Comparison of ENCODE assay signal across 8 cellular contexts in the genomic region with DNA sequence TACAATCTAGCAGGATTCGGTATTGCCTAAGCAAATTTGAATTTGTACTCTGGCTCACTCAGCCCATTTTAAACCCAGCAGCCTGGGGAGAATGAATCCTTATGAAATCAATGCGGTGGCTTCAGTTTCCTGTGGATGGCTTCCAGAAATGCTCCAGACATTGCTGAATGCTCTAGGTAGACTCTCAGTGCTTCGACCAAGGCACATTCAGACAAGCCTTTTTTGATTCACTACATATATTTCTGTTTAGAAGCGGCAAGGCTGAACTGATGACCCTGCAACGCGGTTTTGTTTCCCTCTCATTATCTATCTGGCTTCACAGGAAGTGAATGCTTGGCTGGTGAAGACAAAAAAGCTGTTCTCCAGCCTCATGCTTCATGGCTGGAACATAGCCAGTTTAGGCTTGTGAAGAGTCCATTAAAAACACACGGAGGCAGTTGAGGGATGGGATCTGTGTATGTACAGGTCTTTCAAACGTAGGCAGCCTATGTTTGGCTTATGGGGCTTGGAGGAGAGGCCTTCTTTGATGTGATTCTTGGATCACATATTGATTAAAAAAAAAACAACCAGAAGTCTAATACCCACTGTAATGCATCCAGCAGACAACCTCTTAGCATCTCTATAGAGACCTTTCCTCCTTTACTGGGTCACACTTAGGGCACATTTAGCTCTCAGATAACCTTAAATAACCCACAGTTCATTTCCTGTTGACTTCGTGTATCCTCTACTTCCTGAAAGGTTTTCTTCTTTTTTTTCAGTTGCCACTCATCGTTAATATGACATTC.
A peak's percentile ranks its signal among the peaks of the same experiment; 100 is the strongest.
DNase-seq lines count a peak whose midpoint lies in the region; ATAC-seq and TF ChIP-seq lines count a peak whose summit lies in the region.

No MANE protein-coding gene starts in this region.

- TF ChIP-seq CTCF in AG10803 (conservative IDR thresholded peaks at IDR 0.05; ENCODE audit: low read length) = no peak

- ATAC-seq in GM18858 (IDR thresholded peaks at IDR 0.05; ENCODE audit: unreplicated experiment) (peak; percentile 90), HG03103 (IDR thresholded peaks at IDR 0.05; ENCODE audit: low read depth, unreplicated experiment) (peak; percentile 73)

- DNase-seq in AG10803 (ENCODE audit: low read depth) (peak; percentile 97), NCI-H345 treated with DMSO at 0.1 percent for 48 hours (lab: John Stamatoyannopoulos, UW; ENCODE audit: unreplicated experiment) (peak; percentile 92), globus pallidus (ENCODE audit: low spot score) (peak; percentile 70), pons (ENCODE audit: low spot score) (peak; percentile 90), NK-92 (lab: John Stamatoyannopoulos, UW; ENCODE audit: unreplicated experiment) (no peak)
- DNase-seq in activated effector memory CD4-positive, alpha-beta T cell treated with Interleukin-2 at 50 U/mL for 16 hours = peak; percentile 6

- no peak overlapping the region; the same call in 1 of the 2 replicates for H3K4me3 ChIP-seq in AG10803 (ENCODE audit: low read length)
